ENCODE assay signal across 16 cellular contexts in the genomic region with DNA sequence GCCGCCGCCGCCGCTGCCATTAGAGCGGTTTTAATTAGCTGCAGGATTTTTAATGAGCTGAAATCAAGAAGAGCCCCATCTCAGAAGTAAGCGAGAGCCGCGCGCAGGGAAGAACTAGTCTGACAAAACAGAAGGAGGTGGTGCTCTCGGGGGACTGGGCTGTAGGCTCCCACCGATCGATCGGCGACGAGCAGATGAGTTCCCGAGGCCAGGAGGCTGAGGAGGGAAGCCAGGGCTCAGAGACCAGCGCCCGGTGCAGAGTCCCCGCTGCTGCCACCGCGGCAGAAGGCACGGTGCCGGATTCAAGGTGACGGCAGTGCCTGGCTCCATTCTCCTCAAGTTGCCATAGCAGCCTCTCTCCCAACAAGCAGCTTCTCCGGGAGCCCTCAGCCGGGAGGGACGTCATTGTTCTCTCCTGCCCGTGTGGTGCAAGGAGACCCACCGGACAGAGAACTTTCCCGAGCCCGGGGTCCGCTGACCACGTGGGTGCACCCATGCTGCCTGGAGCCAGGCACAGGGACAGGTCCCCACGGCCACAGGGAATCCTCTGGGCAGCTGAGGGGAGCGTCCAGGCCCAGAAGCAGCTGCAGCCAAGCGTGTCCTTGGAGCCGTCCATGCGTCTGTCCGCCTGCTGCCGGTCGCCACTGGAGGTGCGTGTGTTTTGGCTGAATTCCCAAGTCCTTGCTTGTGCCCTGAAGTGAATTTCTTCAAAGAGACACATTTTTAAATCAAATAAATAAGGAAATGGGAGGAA.
DNase-seq lines count a peak whose midpoint lies in the region; ATAC-seq and TF ChIP-seq lines count a peak whose summit lies in the region.
"Had no signal": no experiment of that assay in that cellular context is flagged by ENCODE, and none has a peak within 500 bp of the region (broad histone marks: within the 10 kb centered on the region; RNA-seq: fewer than 3 reads in every experiment).

No MANE protein-coding gene starts in this region.

- H3F3A ChIP-seq in neural progenitor cell (ENCODE audit: low read depth), result peaks cover 3% of the 10 kb centered on the region

- no peaks in the 10 kb centered on the region for H3K9me3 ChIP-seq in neural progenitor cell (ENCODE audit: low read depth)
- H3K9me3 ChIP-seq: heart left ventricle, SJSA1, testis had no signal

- H3K27ac Mint-ChIP-seq in neural progenitor cell (no peak overlapping the region), endothelial cell (ENCODE audit: unreplicated experiment) (no peak overlapping the region)

- no peak overlapping the region for H3K9ac ChIP-seq in neural progenitor cell

- peaks cover 31% of the 10 kb centered on the region for H4K20me1 ChIP-seq in neural progenitor cell (ENCODE audit: low read depth)

- peak overlapping the region; percentile 73 for H3K4me2 ChIP-seq in neural progenitor cell

- H3K36me3 ChIP-seq in neural progenitor cell, result no peaks in the 10 kb centered on the region
- H3K36me3 ChIP-seq: heart left ventricle, SJSA1 had no signal

- H2AFZ ChIP-seq in neural progenitor cell (replicated peaks), result no peak overlapping the region

- peaks cover 0 to 48% (median 16%) of the 10 kb centered on the region in 45 donors for H3K27me3 ChIP-seq in dorsolateral prefrontal cortex
- H3K27me3 ChIP-seq in neural progenitor cell, result peaks cover 35% of the 10 kb centered on the region
- H3K27me3 ChIP-seq: testis had no signal

- H3K36me3 Mint-ChIP-seq in neural progenitor cell (no peaks in the 10 kb centered on the region), endothelial cell (ENCODE audit: low read depth, unreplicated experiment) (peaks cover 5% of the 10 kb centered on the region)

- peak overlapping the region; percentile 67 for H3K4me3 Mint-ChIP-seq in neural progenitor cell
- no peak overlapping the region for H3K4me3 Mint-ChIP-seq in endothelial cell (ENCODE audit: unreplicated experiment)

- peaks cover 9% of the 10 kb centered on the region for H3K4me1 Mint-ChIP-seq in neural progenitor cell
- H3K4me1 Mint-ChIP-seq in endothelial cell (ENCODE audit: unreplicated experiment), result no peaks in the 10 kb centered on the region

- H3K27ac ChIP-seq in dorsolateral prefrontal cortex, result peak overlapping the region in 1 of 59 donors; percentile 37
- H3K27ac ChIP-seq in neural progenitor cell, result no peak overlapping the region
- H3K27ac ChIP-seq: 22Rv1, heart left ventricle, SJSA1, testis had no signal

- H3K4me1 ChIP-seq in neural progenitor cell, result no peaks in the 10 kb centered on the region
- H3K4me1 ChIP-seq: heart left ventricle, SJSA1, testis had no signal

- intact Hi-C loops in dorsolateral prefrontal cortex (cut with DNase I) (no loop called here), sciatic nerve (cut with DNase I) (no loop called here)

- TF ChIP-seq CTCF in dorsolateral prefrontal cortex (IDR thresholded peaks at IDR 0.05 in 54 of 56, conservative IDR thresholded peaks at IDR 0.05 in 2 of 56; ENCODE audit: low read depth in 1 of 56, partially characterized antibody in 56 of 56) (no peak), neural progenitor cell (IDR thresholded peaks at IDR 0.05) (no peak), endothelial cell (IDR thresholded peaks at IDR 0.05; ENCODE audit: unreplicated experiment) (no peak)

- peak; percentile 59 for DNase-seq in DMS 273 (lab: John Stamatoyannopoulos, UW; ENCODE audit: unreplicated experiment)
- no peak for DNase-seq in DMS 273 treated with DMSO at 0.1 percent for 48 hours (lab: John Stamatoyannopoulos, UW)
- DNase-seq in NCI-H2171 (lab: John Stamatoyannopoulos, UW), result peak; percentile 63
- DNase-seq in dorsolateral prefrontal cortex, result peak in 5 of 10 donors; percentile 27 to 50 (median 46)
- peak; percentile 54 for DNase-seq in neural progenitor cell (ENCODE audit: low spot score)
- DNase-seq in NCI-H2107 (lab: John Stamatoyannopoulos, UW), result no peak
- DNase-seq in sciatic nerve (ENCODE audit: low spot score), result no peak
- DNase-seq in endothelial cell (ENCODE audit: low spot score), result no peak
- DNase-seq: activated CD8-positive, alpha-beta memory T cell treated with anti-CD3 and anti-CD28 coated beads for 24 hours; activated naive CD4-positive, alpha-beta T cell; NCI-H774; occipital lobe had no signal

- no peak for ATAC-seq in sciatic nerve

- peak overlapping the region in 58 of 59 donors; percentile 1 to 60 (median 44) for H3K4me3 ChIP-seq in dorsolateral prefrontal cortex
- peak overlapping the region; percentile 25 for H3K4me3 ChIP-seq in neural progenitor cell
- H3K4me3 ChIP-seq: heart left ventricle, SJSA1 had no signal

- H3K9me3 Mint-ChIP-seq in neural progenitor cell (peaks cover 2% of the 10 kb centered on the region), endothelial cell (ENCODE audit: unreplicated experiment) (no peaks in the 10 kb centered on the region)

- no peaks in the 10 kb centered on the region for H3K79me2 ChIP-seq in neural progenitor cell (ENCODE audit: low read depth)

- H3K27me3 Mint-ChIP-seq in neural progenitor cell (ENCODE audit: insufficient read depth, low read depth) (peaks cover 30% of the 10 kb centered on the region), endothelial cell (ENCODE audit: unreplicated experiment) (no peaks in the 10 kb centered on the region)

Comparison
In these comparisons a context has a peak if more than half of its experiments do, and no peak if none do; other contexts are left out.
1. DNase-seq: peak in DMS 273 (single experiment), NCI-H2171 (single experiment) and neural progenitor cell (single experiment); none in DMS 273 treated with DMSO at 0.1 percent for 48 hours (single experiment), NCI-H2107 (single experiment), sciatic nerve (single experiment) and endothelial cell (single experiment).